Comparison of ENCODE assay signal across 8 cellular contexts in genomic region chrX:100819837-100820666, GRCh38. TPM values are rescaled to one million over a fixed set of nuclear protein-coding genes. Genes with fewer than 3 reads are reported as not detected.
A peak's percentile ranks its signal among the peaks of the same experiment; 100 is the strongest.
DNase-seq lines count a peak whose midpoint lies in the region; FAIRE-seq and TF ChIP-seq lines count a peak whose summit lies in the region.

CSTF2 (plus strand) TSS chrX:100820391; CDS start chrX:100820417, 26 bp downstream.

- H2AFZ ChIP-seq in H9 (ENCODE audit: low read length) (no peak within 1 kb of the TSS), neural progenitor cell (replicated peaks) (peak within 1 kb of the TSS; percentile 79)

- H4K20me1 ChIP-seq in H9 (ENCODE audit: control insufficient read depth, insufficient read depth, insufficient read length): no peaks in the 10 kb centered on the region
- no peaks in the 10 kb centered on the region for H4K20me1 ChIP-seq in neural progenitor cell (ENCODE audit: low read depth)

- H3K36me3 ChIP-seq in neural progenitor cell (no peaks in the 10 kb centered on the region), stomach smooth muscle (ENCODE audit: control insufficient read depth in 2 of 2, insufficient read depth in 2 of 2, low read length in 2 of 2) (peaks cover 4 to 8% of the 10 kb centered on the region in 2 donors)

- DNase-seq in H9 (peak; percentile 81), M059J (ENCODE audit: low read depth) (peak; percentile 86), SHP77 treated with DMSO at 0.1 percent for 48 hours (lab: John Stamatoyannopoulos, UW) (peak; percentile 60), foreskin fibroblast (peak; percentile 76 to 92), neural progenitor cell (ENCODE audit: low spot score) (peak; percentile 89)
- DNase-seq in activated effector memory CD4-positive, alpha-beta T cell treated with anti-CD3 and anti-CD28 coated beads, Interleukin-2, amount 50 U/mL, for 16 hours: peak; percentile 93

- H2BK120ac ChIP-seq in H9 (ENCODE audit: low read depth, low read length, poor library complexity, severe bottlenecking): no peak within 1 kb of the TSS

- no peaks in the 10 kb centered on the region for H3K23me2 ChIP-seq in H9 (ENCODE audit: insufficient read length, low read depth, low read length, poor library complexity, severe bottlenecking)

- no peaks in the 10 kb centered on the region for H3F3A ChIP-seq in neural progenitor cell (ENCODE audit: low read depth)

- no peaks in the 10 kb centered on the region for H3K4me1 ChIP-seq in H9 (ENCODE audit: insufficient read depth, low read length)
- H3K4me1 ChIP-seq in neural progenitor cell: no peaks in the 10 kb centered on the region
- H3K4me1 ChIP-seq in stomach smooth muscle (ENCODE audit: control insufficient read depth, insufficient read depth, low read length): peaks cover 2% of the 10 kb centered on the region

- peak; percentile 91 for FAIRE-seq in G401.6 (lab: Jason Lieb, UNC)

- H3K4me2 ChIP-seq in H9 (ENCODE audit: insufficient read depth, insufficient read length, low read length): peak within 1 kb of the TSS; percentile 62
- H3K4me2 ChIP-seq in neural progenitor cell: peak within 1 kb of the TSS; percentile 82

- no peaks in the 10 kb centered on the region for H3K27me3 ChIP-seq in H9 (ENCODE audit: insufficient read depth, low read length)
- H3K27me3 ChIP-seq in neural progenitor cell: peaks cover 35% of the 10 kb centered on the region
- peaks cover 0 to 2% of the 10 kb centered on the region in 2 donors for H3K27me3 ChIP-seq in stomach smooth muscle (ENCODE audit: control insufficient read depth in 1 of 2, insufficient read depth in 2 of 2, low read length in 2 of 2)

- H2BK20ac ChIP-seq in H9 (ENCODE audit: low read depth, low read length, poor library complexity, severe bottlenecking): no peak within 1 kb of the TSS

- H3K23ac ChIP-seq in H9 (ENCODE audit: insufficient read length, low read depth, low read length): no peak within 1 kb of the TSS

- H3K56ac ChIP-seq in H9 (ENCODE audit: insufficient read length, low read depth, low read length): no peak within 1 kb of the TSS

- H3K9me3 Mint-ChIP-seq in H9: peaks cover 60 to 66% of the 10 kb centered on the region in 2 experiments
- peaks cover 7% of the 10 kb centered on the region for H3K9me3 Mint-ChIP-seq in neural progenitor cell

- H3K27ac Mint-ChIP-seq in H9 (peak within 1 kb of the TSS in 2 of 3 experiments; percentile 79 to 89; a peak in 4 of 7 replicates), neural progenitor cell (peak within 1 kb of the TSS; percentile 67)

- H3K27me3 Mint-ChIP-seq in H9 (ENCODE audit: low read depth): peaks cover 32% of the 10 kb centered on the region
- no peaks in the 10 kb centered on the region for H3K27me3 Mint-ChIP-seq in neural progenitor cell (ENCODE audit: insufficient read depth, low read depth)

- H3K9ac ChIP-seq in H9 (ENCODE audit: extremely low read depth, insufficient read length, low read length) (peak within 1 kb of the TSS; percentile 40), neural progenitor cell (peak within 1 kb of the TSS; percentile 48), stomach smooth muscle (ENCODE audit: low read length in 2 of 2) (peak within 1 kb of the TSS; percentile 64 to 79)

- H4K8ac ChIP-seq in H9 (replicated peaks; ENCODE audit: insufficient read length, low read depth, low read length): no peak within 1 kb of the TSS

- H3K9me3 ChIP-seq in H9 (ENCODE audit: control insufficient read depth, low read depth, low read length): peaks cover 46% of the 10 kb centered on the region
- peaks cover 4% of the 10 kb centered on the region for H3K9me3 ChIP-seq in neural progenitor cell (ENCODE audit: low read depth)
- peaks cover 0 to 5% of the 10 kb centered on the region in 2 donors for H3K9me3 ChIP-seq in stomach smooth muscle (ENCODE audit: control insufficient read depth in 2 of 2, low read length in 2 of 2)

- H2BK12ac ChIP-seq in H9 (ENCODE audit: insufficient read length, low read depth, low read length): no peak within 1 kb of the TSS

- no peak within 1 kb of the TSS for H2BK15ac ChIP-seq in H9 (ENCODE audit: low read depth, low read length)

- H3T11ph ChIP-seq in H9 (ENCODE audit: low read length): no peak within 1 kb of the TSS

- H3K4me1 Mint-ChIP-seq in H9: peaks cover 4 to 5% of the 10 kb centered on the region in 2 experiments
- peaks cover 4% of the 10 kb centered on the region for H3K4me1 Mint-ChIP-seq in neural progenitor cell

- no peaks in the 10 kb centered on the region for H3K79me2 ChIP-seq in H9 (ENCODE audit: insufficient read depth, low read length)
- H3K79me2 ChIP-seq in neural progenitor cell (ENCODE audit: low read depth): peaks cover 9% of the 10 kb centered on the region

- no peak within 1 kb of the TSS for H3K4ac ChIP-seq in H9 (ENCODE audit: low read depth, low read length)

- H3K36me3 Mint-ChIP-seq in H9 (ENCODE audit: insufficient read depth in 1 of 3, low read depth in 3 of 3): peaks cover 8 to 28% (median 27%) of the 10 kb centered on the region in 3 experiments; a peak in 6 of 7 replicates
- peaks cover 6% of the 10 kb centered on the region for H3K36me3 Mint-ChIP-seq in neural progenitor cell

- H4K5ac ChIP-seq in H9 (ENCODE audit: insufficient read length, low read depth, low read length): no peak within 1 kb of the TSS

- H3K18ac ChIP-seq in H9 (ENCODE audit: insufficient read length, low read depth, low read length): no peak within 1 kb of the TSS

- no peak within 1 kb of the TSS for H3K14ac ChIP-seq in H9 (ENCODE audit: insufficient read depth, low read length)

- H2BK5ac ChIP-seq in H9 (ENCODE audit: insufficient read length, low read length): no peak within 1 kb of the TSS

- no CpG with 5 or more reads among the region's 49 CpGs for WGBS in H9 (ENCODE audit: extremely low coverage, insufficient read length, low lambda C conversion rate)

- TF ChIP-seq CTCF in H9 (conservative IDR thresholded peaks at IDR 0.05) (no peak), foreskin fibroblast (IDR thresholded peaks at IDR 0.05; ENCODE audit: low read depth, low read length) (no peak), neural progenitor cell (IDR thresholded peaks at IDR 0.05) (peak; percentile 31)

- peak within 1 kb of the TSS; percentile 89 to 93 for H3K4me3 Mint-ChIP-seq in H9
- peak within 1 kb of the TSS; percentile 95 for H3K4me3 Mint-ChIP-seq in neural progenitor cell

- H3K79me1 ChIP-seq in H9 (ENCODE audit: insufficient read depth, low read depth, low read length, poor library complexity, severe bottlenecking): no peaks in the 10 kb centered on the region

- peak within 1 kb of the TSS; percentile 82 to 84 for H3K4me3 ChIP-seq in foreskin fibroblast (ENCODE audit: low read depth in 1 of 2, low read length in 2 of 2)
- peak within 1 kb of the TSS; percentile 72 for H3K4me3 ChIP-seq in neural progenitor cell
- peak within 1 kb of the TSS; percentile 83 to 98 for H3K4me3 ChIP-seq in stomach smooth muscle (ENCODE audit: low read length in 2 of 2)

- H4K91ac ChIP-seq in H9 (ENCODE audit: insufficient read length, low read depth, low read length): no peak within 1 kb of the TSS

- no peak within 1 kb of the TSS for H3K27ac ChIP-seq in H9 (ENCODE audit: insufficient read length, low read depth, low read length)
- no peak within 1 kb of the TSS for H3K27ac ChIP-seq in neural progenitor cell
- no peak within 1 kb of the TSS for H3K27ac ChIP-seq in stomach smooth muscle (ENCODE audit: low read length)

- no peak within 1 kb of the TSS for H2AK5ac ChIP-seq in H9 (ENCODE audit: insufficient read length, low read length)

RNA-seq across cellular contexts. Expression of gene CSTF2, which starts in this region (rescaled TPM):
- total RNA-seq in H9 (2021): 28.9 and 30.2 TPM in 2 replicates
- 37.6 and 55.3 TPM in 2 replicates for total RNA-seq in M059J (2014; rRNA removed; shearing (Covaris generic))
- 19.8 and 22.2 TPM in 2 replicates for total RNA-seq in neural progenitor cell (ENCODE audit: low replicate concordance)
